ENCODE assay signal across 1 cellular context in the genomic region with DNA sequence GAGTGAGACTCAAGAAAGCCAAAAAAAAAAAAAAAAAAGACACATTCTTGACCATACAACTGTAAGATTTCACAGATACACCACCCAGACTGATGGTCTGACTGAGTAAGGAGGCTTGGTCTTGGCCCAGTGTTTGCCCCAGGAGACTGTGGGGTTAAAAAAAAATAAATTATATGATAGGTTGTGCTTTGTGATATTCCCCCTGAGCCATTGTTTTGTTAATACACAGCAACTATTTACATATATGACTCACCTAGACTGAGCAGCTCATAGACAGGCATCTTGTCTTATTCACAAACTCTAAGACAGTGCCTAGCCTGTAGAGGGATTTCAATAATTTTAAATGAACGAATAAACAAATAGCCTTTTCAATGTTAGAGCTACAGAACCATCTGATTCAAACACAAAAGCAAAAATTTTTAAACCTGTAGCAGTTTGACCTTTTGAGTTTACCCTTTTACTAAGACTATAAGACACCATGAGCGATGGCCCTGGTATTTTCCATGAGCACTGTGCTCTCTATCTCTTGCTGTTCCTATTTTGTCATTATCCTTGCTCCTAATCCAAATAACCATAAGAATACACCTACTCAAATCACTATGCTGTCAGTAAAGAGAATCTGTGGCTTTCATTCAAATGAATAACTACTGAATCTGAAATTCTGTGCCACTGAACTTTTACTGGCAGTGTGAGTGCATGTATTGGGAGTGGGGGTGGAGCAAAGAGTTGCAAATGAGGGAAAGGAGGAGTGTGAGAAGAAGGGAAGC.
TF ChIP-seq lines count a peak whose summit lies in the region.

No MANE protein-coding gene starts in this region.

TF ChIP-seq in H1, 55 proteins besides CTCF, POLR2A, EP300 and RAD21 (continued from another document):
- TF ChIP-seq SP1 (IDR thresholded peaks at IDR 0.05; ENCODE audit: low read depth, low read length) = no peak
- no peak for TF ChIP-seq GABPA (IDR thresholded peaks at IDR 0.05; ENCODE audit: borderline replicate concordance, insufficient read depth, low read length)
- no peak for TF ChIP-seq BACH1 (IDR thresholded peaks at IDR 0.05; ENCODE audit: low read length)
